In genomic region chr10:58996063-58996462, GRCh38 we compare ENCODE assay signal across 17 cellular contexts.
"Had no signal": no experiment of that assay in that cellular context is flagged by ENCODE, and none has a peak within 500 bp of the region (broad histone marks: within the 10 kb centered on the region; RNA-seq: fewer than 3 reads in every experiment).

No MANE protein-coding gene starts in this region.

- H3K27me3 Mint-ChIP-seq: activated naive CD4-positive, alpha-beta T cell treated with anti-CD3 and anti-CD28 coated beads, Interleukin-2, amount 10 ng/mL, durations not matched to agents 7 days and 5 days; stimulated activated naive B cell treated with anti-CD40 and anti-IgM and Interleukin-4, amounts not matched to agents 10 μg/mL and 1 μg/mL and 100 μg/mL, for 72 hours had no signal

- H3K27ac ChIP-seq: cardiac muscle cell, colonic mucosa, esophagus muscularis mucosa, skin epidermis, uterus had no signal

- H3K36me3 Mint-ChIP-seq: activated naive CD4-positive, alpha-beta T cell treated with anti-CD3 and anti-CD28 coated beads, Interleukin-2, amount 10 ng/mL, durations not matched to agents 7 days and 5 days; stimulated activated naive B cell treated with anti-CD40 and anti-IgM and Interleukin-4, amounts not matched to agents 10 μg/mL and 1 μg/mL and 100 μg/mL, for 72 hours had no signal

- ATAC-seq: activated CD4-positive, CD25-positive, alpha-beta regulatory T cell treated with anti-CD3 and anti-CD28 coated beads, Interleukin-2, amount 50 U/mL, for 24 hours; activated T-helper 17 cell treated with anti-CD3 and anti-CD28 coated beads, Interleukin-2, amount 50 U/mL, for 72 hours; stimulated activated naive B cell treated with anti-CD40 and anti-IgM and Interleukin-4, amounts not matched to agents 10 μg/mL and 1 μg/mL and 100 μg/mL, for 72 hours had no signal

- H3K4me1 ChIP-seq: colonic mucosa, uterus had no signal

- H3K9me3 Mint-ChIP-seq: activated naive CD4-positive, alpha-beta T cell treated with anti-CD3 and anti-CD28 coated beads, Interleukin-2, amount 10 ng/mL, durations not matched to agents 7 days and 5 days; activated T-helper 17 cell treated with anti-CD3 and anti-CD28 coated beads, Interleukin-2, amount 50 U/mL, for 72 hours; nephron progenitor cell had no signal

- H3K27me3 ChIP-seq: cardiac muscle cell, colonic mucosa, esophagus muscularis mucosa, tibial nerve, uterus had no signal

- H3K27ac Mint-ChIP-seq: activated naive CD4-positive, alpha-beta T cell treated with anti-CD3 and anti-CD28 coated beads, Interleukin-2, amount 10 ng/mL, durations not matched to agents 7 days and 5 days; activated T-helper 17 cell treated with anti-CD3 and anti-CD28 coated beads, Interleukin-2, amount 50 U/mL, for 72 hours; nephron progenitor cell; stimulated activated naive B cell treated with anti-CD40 and anti-IgM and Interleukin-4, amounts not matched to agents 10 μg/mL and 1 μg/mL and 100 μg/mL, for 72 hours had no signal

- H3K4me3 Mint-ChIP-seq: activated naive CD4-positive, alpha-beta T cell treated with anti-CD3 and anti-CD28 coated beads, Interleukin-2, amount 10 ng/mL, durations not matched to agents 7 days and 5 days; activated T-helper 17 cell treated with anti-CD3 and anti-CD28 coated beads, Interleukin-2, amount 50 U/mL, for 72 hours; nephron progenitor cell; stimulated activated naive B cell treated with anti-CD40 and anti-IgM and Interleukin-4, amounts not matched to agents 10 μg/mL and 1 μg/mL and 100 μg/mL, for 72 hours had no signal

- H3K36me3 ChIP-seq: cardiac muscle cell, colonic mucosa, esophagus muscularis mucosa, tibial nerve, uterus had no signal

- H3K4me1 Mint-ChIP-seq: activated naive CD4-positive, alpha-beta T cell treated with anti-CD3 and anti-CD28 coated beads, Interleukin-2, amount 10 ng/mL, durations not matched to agents 7 days and 5 days; activated T-helper 17 cell treated with anti-CD3 and anti-CD28 coated beads, Interleukin-2, amount 50 U/mL, for 72 hours had no signal

- H3K4me3 ChIP-seq: cardiac muscle cell, colonic mucosa, esophagus muscularis mucosa, skin epidermis, tibial nerve, uterus had no signal

- H3K9me3 ChIP-seq: colonic mucosa, esophagus muscularis mucosa, tibial nerve, uterus had no signal

- DNase-seq: activated naive CD4-positive, alpha-beta T cell treated with anti-CD3 and anti-CD28 coated beads, Interleukin-2, amount 10 ng/mL, durations not matched to agents 7 days and 5 days; colonic mucosa; hippocampal formation; kidney; nephron progenitor cell; occipital lobe; stimulated activated CD4-positive, alpha-beta T cell treated with anti-CD3 and anti-CD28 coated beads, Interleukin-15, amount 100 ng/mL, for 24 hours; stimulated activated CD4-positive, alpha-beta T cell treated with anti-CD3 and anti-CD28 coated beads, Interleukin-4, amount 100 ng/mL, for 1 hour; stimulated activated naive B cell treated with anti-CD40 and anti-IgM and Interleukin-4, amounts not matched to agents 10 μg/mL and 1 μg/mL and 100 μg/mL, for 72 hours; T1000; uterus had no signal
